In the genomic region with DNA sequence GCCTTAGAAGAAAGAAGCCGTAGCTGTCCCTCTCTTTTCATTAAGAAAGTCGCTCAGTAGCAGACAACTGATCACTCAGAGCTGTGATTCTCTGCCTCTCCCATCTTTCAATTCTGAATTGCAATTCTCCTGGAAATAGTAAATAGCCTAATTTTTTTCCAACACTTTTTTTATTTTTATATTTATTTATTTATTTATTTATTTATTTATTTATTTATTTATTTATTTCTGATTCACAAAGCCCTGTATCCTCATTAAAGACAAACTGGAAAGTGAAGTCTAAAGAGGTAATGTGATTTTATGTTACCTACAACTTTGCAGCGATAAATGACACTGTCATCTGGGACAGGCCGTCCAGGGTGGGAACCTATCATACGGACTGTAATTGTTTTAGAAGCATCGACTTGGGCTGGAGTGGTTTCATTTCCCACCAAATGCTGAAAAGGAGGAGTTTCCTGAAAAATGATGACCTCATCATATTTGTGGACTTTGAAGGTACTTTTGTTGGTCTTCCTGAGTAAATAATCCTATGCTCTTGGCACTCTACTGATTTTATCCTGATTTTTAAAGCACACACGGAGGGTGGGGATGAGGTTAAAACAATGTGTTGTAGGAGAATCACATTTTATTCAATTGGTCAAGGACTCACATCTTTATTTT, we compare ENCODE assay signal across 4 cellular contexts.
TF ChIP-seq lines count a peak whose summit lies in the region.
"Not testable (repeated sequence)": the region's sequence is repeated elsewhere in the genome, so short reads cannot be mapped to it uniquely, and the experiment has no call there.

No MANE protein-coding gene starts in this region.

TF ChIP-seq in A549, 52 proteins besides CTCF, POLR2A, EP300 and RAD21:
- TF ChIP-seq MAFK (IDR thresholded peaks at IDR 0.05; ENCODE audit: partially characterized antibody): peak; percentile 92
- peak; percentile 34 for TF ChIP-seq ZC3H11A (IDR thresholded peaks at IDR 0.05)

TF ChIP-seq in IMR-90, 13 proteins besides CTCF, POLR2A, EP300 and RAD21:
- TF ChIP-seq MAFK (IDR thresholded peaks at IDR 0.05; ENCODE audit: low read depth, low read length): peak; percentile 96
TF ChIP-seq in IMR-90: peak in this region for 1; not testable (repeated sequence) for 12.

TF ChIP-seq in K562, 482 proteins besides CTCF, POLR2A, EP300 and RAD21:
- TF ChIP-seq MAFK (IDR thresholded peaks at IDR 0.05; ENCODE audit: low read length): peak; percentile 95
- peak; percentile 81 for TF ChIP-seq ZNF316 (IDR thresholded peaks at IDR 0.05)
- TF ChIP-seq C11orf30 (IDR thresholded peaks at IDR 0.05; ENCODE audit: low read depth): peak; percentile 65; the same call in 1 of the 2 replicates
- peak; percentile 77 for TF ChIP-seq MAFG (tag; conservative IDR thresholded peaks at IDR 0.05)
- peak; percentile 95 for TF ChIP-seq MAFF (IDR thresholded peaks at IDR 0.05; ENCODE audit: low read length)

TF ChIP-seq in HepG2, 621 proteins besides CTCF, POLR2A, EP300 and RAD21:
- peak; percentile 99 for TF ChIP-seq MAFF (IDR thresholded peaks at IDR 0.05; ENCODE audit: low read depth, low read length)
- peak; percentile 98 to 99 for TF ChIP-seq MAFK (conservative IDR thresholded peaks at IDR 0.05 in 1 of 2, IDR thresholded peaks at IDR 0.05 in 1 of 2; ENCODE audit: low read length in 2 of 2)
- TF ChIP-seq ATF7 (IDR thresholded peaks at IDR 0.05): peak; percentile 26; the same call in 1 of the 2 replicates
- TF ChIP-seq ATF7 (CRISPR knock-in tag; IDR thresholded peaks at IDR 0.05): not testable (repeated sequence)
